32 cellular contexts compared by ENCODE assay signal in genomic region chr4:41236046-41236445, GRCh38. TPM values are rescaled to one million over a fixed set of nuclear protein-coding genes. Genes with fewer than 3 reads are reported as not detected.
"Had no signal": no experiment of that assay in that cellular context is flagged by ENCODE, and none has a peak within 500 bp of the region (broad histone marks: within the 10 kb centered on the region; RNA-seq: fewer than 3 reads in every experiment).

No MANE protein-coding gene starts in this region.

- H3K9me2 ChIP-seq: SK-N-SH had no signal

- ATAC-seq: activated CD4-positive, alpha-beta T cell treated with anti-CD3 and anti-CD28 coated beads for 36 hours; activated CD4-positive, CD25-positive, alpha-beta regulatory T cell treated with anti-CD3 and anti-CD28 coated beads, Interleukin-2, amount 50 U/mL, for 24 hours; activated CD8-positive, alpha-beta T cell treated with anti-CD3 and anti-CD28 coated beads, Interleukin-2, amount 10 ng/mL, durations not matched to agents 7 days and 5 days; activated naive CD8-positive, alpha-beta T cell treated with anti-CD3 and anti-CD28 coated beads, Interleukin-2, amount 50 U/mL, for 24 hours; activated T-cell treated with anti-CD3 and anti-CD28 coated beads, Interleukin-2, amount 50 U/mL, for 4 hours; K562; WTC11 had no signal

- H3K4me1 ChIP-seq: ascending aorta, SJCRH30 had no signal

- DNase-seq: activated CD4-positive, alpha-beta T cell treated with anti-CD3 and anti-CD28 coated beads for 36 hours; activated CD4-positive, alpha-beta T cell treated with anti-CD3 and anti-CD28 coated beads, Interleukin-2, amount 10 ng/mL, durations not matched to agents 7 days and 5 days; activated CD4-positive, alpha-beta T cell treated with anti-CD3 and anti-CD28 coated beads, Interleukin-2, amount 50 U/mL, for 48 hours; activated CD8-positive, alpha-beta T cell treated with anti-CD3 and anti-CD28 coated beads, Interleukin-2, amount 10 ng/mL, durations not matched to agents 7 days and 5 days; activated gamma-delta T cell treated with Interleukin-2 at 50 U/mL for 16 hours; activated naive CD4-positive, alpha-beta T cell treated with anti-CD3 and anti-CD28 coated beads for 36 hours; activated naive CD8-positive, alpha-beta T cell treated with anti-CD3 and anti-CD28 coated beads, Interleukin-2, amount 50 U/mL, for 24 hours; activated T-cell treated with anti-CD3 and anti-CD28 coated beads, Interleukin-2, amount 50 U/mL, for 4 hours; amygdala; NCI-H1092 treated with DMSO at 0.1 percent for 48 hours; NCI-H1417; NCI-H146; NCI-H187; NCI-H2029 treated with DMSO at 0.1 percent for 48 hours; NCI-H2107; NCI-H2171; NCI-H510A; NCI-H526; NCI-H748 treated with DMSO at 0.1 percent for 48 hours; OCI-M1; Right ventricle myocardium superior; SJCRH30; SK-N-SH; SW 1271; T-helper 1 cell; T-helper 2 cell; T1000 had no signal

- H3K27ac ChIP-seq: ascending aorta, cardiac muscle cell, SJCRH30 had no signal

- H3K9me3 ChIP-seq: ascending aorta, SJCRH30, SK-N-SH had no signal

- H3K36me3 ChIP-seq: ascending aorta, cardiac muscle cell, SJCRH30 had no signal

- H3K4me3 ChIP-seq: ascending aorta, cardiac muscle cell, K562, SJCRH30 had no signal

- H3K4me2 ChIP-seq: SK-N-SH had no signal

- H3K9ac ChIP-seq: SK-N-SH had no signal

- H3K27me3 ChIP-seq: ascending aorta, cardiac muscle cell, SJCRH30 had no signal

RNA-seq across cellular contexts. Expression of gene UCHL1, which starts 20.7 kb away (rescaled TPM):
- total RNA-seq: activated CD4-positive, alpha-beta T cell treated with anti-CD3 and anti-CD28 coated beads, Interleukin-2, amount 10 ng/mL, durations not matched to agents 7 days and 5 days had no signal
- polyA plus RNA-seq: K562 had no signal
